Comparison of ENCODE assay signal across 36 cellular contexts in genomic region chr1:39481289-39481688, GRCh38. TPM values are rescaled to one million over a fixed set of nuclear protein-coding genes. Genes with fewer than 3 reads are reported as not detected.
"Had no signal": no experiment of that assay in that cellular context is flagged by ENCODE, and none has a peak within 500 bp of the region (broad histone marks: within the 10 kb centered on the region; RNA-seq: fewer than 3 reads in every experiment).

No MANE protein-coding gene starts in this region.

- ATAC-seq: activated CD8-positive, alpha-beta memory T cell treated with anti-CD3 and anti-CD28 coated beads, Interleukin-2, amount 10 ng/mL, durations not matched to agents 7 days and 5 days; Panc1 had no signal

- DNase-seq: activated CD4-positive, alpha-beta memory T cell treated with anti-CD3 and anti-CD28 coated beads, Interleukin-2, amount 10 ng/mL, durations not matched to agents 7 days and 5 days; activated CD4-positive, alpha-beta T cell treated with anti-CD3 and anti-CD28 coated beads for 1 hour; activated CD4-positive, alpha-beta T cell treated with anti-CD3 and anti-CD28 coated beads for 48 hours; activated CD4-positive, CD25-positive, alpha-beta regulatory T cell; activated CD8-positive, alpha-beta memory T cell treated with anti-CD3 and anti-CD28 coated beads for 24 hours; activated CD8-positive, alpha-beta memory T cell treated with anti-CD3 and anti-CD28 coated beads, Interleukin-2, amount 10 ng/mL, durations not matched to agents 7 days and 5 days; activated CD8-positive, alpha-beta memory T cell treated with anti-CD3 and anti-CD28 coated beads, Interleukin-2, amount 50 U/mL, for 48 hours; activated gamma-delta T cell; activated naive CD4-positive, alpha-beta T cell treated with Interleukin-2 at 50 U/mL for 16 hours; activated naive CD8-positive, alpha-beta T cell treated with anti-CD3 and anti-CD28 coated beads, Interleukin-2, amount 10 ng/mL, durations not matched to agents 7 days and 5 days; amygdala; cerebellar nuclear complex; MM.1S; NCI-H1092; NCI-H1436 treated with DMSO at 0.1 percent for 48 hours; NCI-H1694 treated with DMSO at 0.1 percent for 48 hours; NCI-H2029; NCI-H2107; NCI-H226; NCI-H446 treated with DMSO at 0.1 percent for 48 hours; NCI-H524; NCI-H69; SIG-M5; SW 1271; T-helper 1 cell; T1000; WERI-Rb-1 had no signal

- H3K4me3 ChIP-seq: ascending aorta, cardiac muscle cell had no signal

- H3K27ac ChIP-seq: ascending aorta, cardiac muscle cell, KMS-11, WERI-Rb-1 had no signal

- H3K4me1 Mint-ChIP-seq: activated CD4-positive, alpha-beta memory T cell treated with anti-CD3 and anti-CD28 coated beads, Interleukin-2, amount 10 ng/mL, durations not matched to agents 7 days and 5 days; activated naive CD4-positive, alpha-beta T cell treated with anti-CD3 and anti-CD28 coated beads, Interleukin-2, amount 50 U/mL, for 24 hours had no signal

- H3K27ac Mint-ChIP-seq: activated CD4-positive, alpha-beta memory T cell treated with anti-CD3 and anti-CD28 coated beads, Interleukin-2, amount 10 ng/mL, durations not matched to agents 7 days and 5 days; activated CD8-positive, alpha-beta memory T cell treated with anti-CD3 and anti-CD28 coated beads, Interleukin-2, amount 10 ng/mL, durations not matched to agents 7 days and 5 days; activated naive CD8-positive, alpha-beta T cell treated with anti-CD3 and anti-CD28 coated beads, Interleukin-2, amount 10 ng/mL, durations not matched to agents 7 days and 5 days; activated T-helper 2 cell treated with anti-CD3 and anti-CD28 coated beads, Interferon-gamma antibody, Interleukin-2, Interleukin-4, amounts not matched to agents 10 μg/mL and 5 μg/mL and 100 μg/mL, durations not matched to agents 14 hours and 24 hours and 36 hours had no signal

- H3K27me3 Mint-ChIP-seq: activated CD4-positive, alpha-beta memory T cell treated with anti-CD3 and anti-CD28 coated beads, Interleukin-2, amount 10 ng/mL, durations not matched to agents 7 days and 5 days; activated CD8-positive, alpha-beta memory T cell treated with anti-CD3 and anti-CD28 coated beads, Interleukin-2, amount 10 ng/mL, durations not matched to agents 7 days and 5 days; activated naive CD4-positive, alpha-beta T cell treated with anti-CD3 and anti-CD28 coated beads, Interleukin-2, amount 50 U/mL, for 24 hours; activated naive CD8-positive, alpha-beta T cell treated with anti-CD3 and anti-CD28 coated beads, Interleukin-2, amount 10 ng/mL, durations not matched to agents 7 days and 5 days had no signal

- H3K4me3 Mint-ChIP-seq: activated CD4-positive, alpha-beta memory T cell treated with anti-CD3 and anti-CD28 coated beads, Interleukin-2, amount 10 ng/mL, durations not matched to agents 7 days and 5 days; activated CD8-positive, alpha-beta memory T cell treated with anti-CD3 and anti-CD28 coated beads, Interleukin-2, amount 10 ng/mL, durations not matched to agents 7 days and 5 days; activated naive CD4-positive, alpha-beta T cell treated with anti-CD3 and anti-CD28 coated beads, Interleukin-2, amount 50 U/mL, for 24 hours; activated naive CD8-positive, alpha-beta T cell treated with anti-CD3 and anti-CD28 coated beads, Interleukin-2, amount 10 ng/mL, durations not matched to agents 7 days and 5 days had no signal

- H3K9me3 ChIP-seq: ascending aorta had no signal

- H3K4me1 ChIP-seq: ascending aorta had no signal

- H3K27me3 ChIP-seq: ascending aorta, cardiac muscle cell had no signal

- H3K9me3 Mint-ChIP-seq: activated CD4-positive, alpha-beta memory T cell treated with anti-CD3 and anti-CD28 coated beads, Interleukin-2, amount 10 ng/mL, durations not matched to agents 7 days and 5 days; activated naive CD4-positive, alpha-beta T cell treated with anti-CD3 and anti-CD28 coated beads, Interleukin-2, amount 50 U/mL, for 24 hours; activated naive CD8-positive, alpha-beta T cell treated with anti-CD3 and anti-CD28 coated beads, Interleukin-2, amount 10 ng/mL, durations not matched to agents 7 days and 5 days; activated T-helper 2 cell treated with anti-CD3 and anti-CD28 coated beads, Interferon-gamma antibody, Interleukin-2, Interleukin-4, amounts not matched to agents 10 μg/mL and 5 μg/mL and 100 μg/mL, durations not matched to agents 14 hours and 24 hours and 36 hours had no signal

RNA-seq across cellular contexts. Expression of gene BMP8A, which starts 10.1 kb away (rescaled TPM):
- total RNA-seq: activated CD4-positive, alpha-beta memory T cell treated with anti-CD3 and anti-CD28 coated beads, Interleukin-2, amount 10 ng/mL, durations not matched to agents 7 days and 5 days; activated CD8-positive, alpha-beta memory T cell treated with anti-CD3 and anti-CD28 coated beads, Interleukin-2, amount 10 ng/mL, durations not matched to agents 7 days and 5 days; ascending aorta; LHCN-M2; RPMI7951; T-helper 2 cell treated with Interferon-gamma antibody and Interleukin-4, amounts not matched to agents 100 ng/mL and 5 ng/mL, for 36 hours had no signal
